26 cellular contexts compared by ENCODE assay signal in genomic region chr6:106623039-106623438, GRCh38.
"Had no signal": no experiment of that assay in that cellular context is flagged by ENCODE, and none has a peak within 500 bp of the region (broad histone marks: within the 10 kb centered on the region; RNA-seq: fewer than 3 reads in every experiment).

No MANE protein-coding gene starts in this region.

- H3K27me3 Mint-ChIP-seq: naive B cell had no signal

- FAIRE-seq: colon, endometrium, endothelial cell of umbilical vein, frontal cortex had no signal

- H3K9me3 Mint-ChIP-seq: immature natural killer cell, naive B cell had no signal

- H3K4me1 ChIP-seq: foreskin keratinocyte, lower lobe of right lung had no signal

- H3K4me3 ChIP-seq: coronary artery, dorsolateral prefrontal cortex, esophagus muscularis mucosa, gastroesophageal sphincter, heart left ventricle, hepatocyte, left ventricle myocardium inferior, lower lobe of right lung, mucosa of descending colon had no signal

- H3K4me2 ChIP-seq: hepatocyte had no signal

- H2AFZ ChIP-seq: hepatocyte had no signal

- DNase-seq: dermis blood vessel endothelial cell; dorsolateral prefrontal cortex; effector memory CD4-positive, alpha-beta T cell; foreskin keratinocyte; heart left ventricle; hypothalamus; immature natural killer cell; islet precursor cell; kidney; kidney glomerular epithelial cell; left colon; left ventricle myocardium inferior; lower lobe of right lung; mesenchymal stem cell; mucosa of descending colon; naive B cell had no signal

- H3K27ac ChIP-seq: coronary artery, dorsolateral prefrontal cortex, esophagus muscularis mucosa, foreskin keratinocyte, gastroesophageal sphincter, heart left ventricle, hepatocyte, left ventricle myocardium inferior, lower lobe of right lung had no signal

- H3K4me3 Mint-ChIP-seq: immature natural killer cell, mesothelial cell of epicardium had no signal

- H3K27me3 ChIP-seq: dorsolateral prefrontal cortex, esophagus muscularis mucosa, foreskin keratinocyte, gastroesophageal sphincter, heart left ventricle, hepatocyte had no signal

- ATAC-seq: foreskin keratinocyte, gastroesophageal sphincter, heart left ventricle, left colon, left lobe of liver, lower lobe of right lung, mucosa of descending colon had no signal

- H3K27ac Mint-ChIP-seq: mesothelial cell of epicardium had no signal

- H3K79me2 ChIP-seq: hepatocyte had no signal

- H3K9me3 ChIP-seq: esophagus muscularis mucosa, gastroesophageal sphincter, heart left ventricle, left ventricle myocardium inferior, lower lobe of right lung, mucosa of descending colon had no signal
